ENCODE assay signal across 1 cellular context in genomic region chr5:173625686-173626500, GRCh38.
TF ChIP-seq lines count a peak whose summit lies in the region.

No MANE protein-coding gene starts in this region.

TF ChIP-seq in GM23338, 12 proteins besides CTCF, POLR2A, EP300 and RAD21 (continued from another document):
- TF ChIP-seq ZNF462 (CRISPR knock-in tag; IDR thresholded peaks at IDR 0.05): no peak
TF ChIP-seq in GM23338: peak in this region for 0.
